25 cellular contexts compared by ENCODE assay signal in genomic region chr5:73531356-73531755, GRCh38.
"Had no signal": no experiment of that assay in that cellular context is flagged by ENCODE, and none has a peak within 500 bp of the region (broad histone marks: within the 10 kb centered on the region; RNA-seq: fewer than 3 reads in every experiment).

No MANE protein-coding gene starts in this region.

- H3K4me3 ChIP-seq: adrenal gland, ascending aorta, hepatocyte, lower lobe of right lung, mucosa of descending colon, right lobe of liver, stomach, suprapubic skin, transverse colon, vagina had no signal

- H2AFZ ChIP-seq: hepatocyte had no signal

- H3K27me3 ChIP-seq: adrenal gland, ascending aorta, hepatocyte, right lobe of liver, stomach, suprapubic skin, vagina had no signal

- H3K79me2 ChIP-seq: hepatocyte had no signal

- H3K36me3 Mint-ChIP-seq: activated naive CD4-positive, alpha-beta T cell treated with anti-CD3 and anti-CD28 coated beads, Interleukin-2, amount 50 U/mL, for 24 hours; naive B cell; stimulated activated memory B cell treated with anti-CD40 and anti-IgM and Interleukin-4, amounts not matched to agents 10 μg/mL and 1 μg/mL and 100 μg/mL, for 72 hours had no signal

- H3K4me2 ChIP-seq: hepatocyte had no signal

- DNase-seq: activated CD4-positive, alpha-beta T cell treated with anti-CD3 and anti-CD28 coated beads for 1 hour; activated gamma-delta T cell treated with Interleukin-2 at 50 U/mL for 16 hours; activated T-cell treated with anti-CD3 and anti-CD28 coated beads, Interleukin-2, amount 50 U/mL, for 1 hour; adrenal gland; central memory CD4-positive, alpha-beta T cell; effector memory CD4-positive, alpha-beta T cell; foreskin melanocyte; glutamatergic neuron; immature natural killer cell; lower lobe of right lung; mesendoderm; mucosa of descending colon; naive B cell; nucleus accumbens; right lobe of liver; small intestine; stimulated activated CD4-positive, alpha-beta T cell treated with anti-CD3 and anti-CD28 coated beads, Interleukin-15, amount 100 ng/mL, for 24 hours; stomach; transverse colon had no signal

- H3K36me3 ChIP-seq: adrenal gland, ascending aorta, lower lobe of right lung, right lobe of liver, stomach, suprapubic skin, transverse colon, vagina had no signal

- H3K9me3 Mint-ChIP-seq: activated naive CD4-positive, alpha-beta T cell treated with anti-CD3 and anti-CD28 coated beads, Interleukin-2, amount 50 U/mL, for 24 hours; immature natural killer cell; naive B cell; stimulated activated memory B cell treated with anti-CD40 and anti-IgM and Interleukin-4, amounts not matched to agents 10 μg/mL and 1 μg/mL and 100 μg/mL, for 72 hours had no signal

- H3K27ac ChIP-seq: adrenal gland, ascending aorta, hepatocyte, lower lobe of right lung, right lobe of liver, stomach, suprapubic skin, transverse colon, vagina had no signal

- H3K4me1 ChIP-seq: adrenal gland, ascending aorta, right lobe of liver, suprapubic skin, transverse colon, vagina had no signal

- H3K9me3 ChIP-seq: adrenal gland, ascending aorta, lower lobe of right lung, mucosa of descending colon, right lobe of liver, stomach, suprapubic skin, transverse colon, vagina had no signal

- H3K27ac Mint-ChIP-seq: activated naive CD4-positive, alpha-beta T cell treated with anti-CD3 and anti-CD28 coated beads, Interleukin-2, amount 50 U/mL, for 24 hours; immature natural killer cell; stimulated activated memory B cell treated with anti-CD40 and anti-IgM and Interleukin-4, amounts not matched to agents 10 μg/mL and 1 μg/mL and 100 μg/mL, for 72 hours had no signal

- H3K4me3 Mint-ChIP-seq: activated naive CD4-positive, alpha-beta T cell treated with anti-CD3 and anti-CD28 coated beads, Interleukin-2, amount 50 U/mL, for 24 hours; immature natural killer cell; naive B cell; stimulated activated memory B cell treated with anti-CD40 and anti-IgM and Interleukin-4, amounts not matched to agents 10 μg/mL and 1 μg/mL and 100 μg/mL, for 72 hours had no signal

- H3K4me1 Mint-ChIP-seq: activated naive CD4-positive, alpha-beta T cell treated with anti-CD3 and anti-CD28 coated beads, Interleukin-2, amount 50 U/mL, for 24 hours; immature natural killer cell; naive B cell; stimulated activated memory B cell treated with anti-CD40 and anti-IgM and Interleukin-4, amounts not matched to agents 10 μg/mL and 1 μg/mL and 100 μg/mL, for 72 hours had no signal
